1 cellular context compared by ENCODE assay signal in the genomic region with DNA sequence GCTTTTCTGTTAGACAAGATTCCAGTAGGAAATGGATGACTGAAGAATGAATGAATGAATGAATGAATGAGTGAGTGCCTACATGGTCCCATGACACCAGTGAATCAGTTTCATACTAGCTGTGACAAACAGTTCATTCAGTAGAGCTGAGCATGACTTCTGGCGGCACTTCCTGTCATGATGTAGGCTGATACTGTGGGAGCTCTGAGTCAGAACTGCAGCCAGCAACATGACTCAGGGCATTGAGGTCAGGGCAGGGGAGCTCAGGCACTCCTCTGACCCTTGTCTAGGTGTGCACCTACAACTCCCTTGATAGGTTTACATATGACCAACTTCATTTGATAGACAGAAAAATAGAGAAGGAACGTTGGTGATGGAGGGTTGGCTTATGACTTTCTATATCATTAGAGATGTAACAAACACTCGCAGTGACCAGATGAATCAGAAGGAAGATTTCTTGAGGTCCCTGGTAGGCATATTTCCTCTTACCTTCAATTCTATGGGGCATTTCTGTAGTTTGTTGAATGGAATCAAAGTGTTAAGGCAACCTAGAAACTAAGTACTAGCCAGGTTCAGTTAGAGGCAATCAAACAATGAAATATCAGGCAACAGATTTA.
TF ChIP-seq lines count a peak whose summit lies in the region.

No MANE protein-coding gene starts in this region.

TF ChIP-seq in HepG2, 621 proteins besides CTCF, POLR2A, EP300 and RAD21 (continued from another document and continues in another):
- TF ChIP-seq ATF4 (CRISPR knock-in tag; IDR thresholded peaks at IDR 0.05) (no peak; a peak in 1 of 4 replicates), ZNF34 (CRISPR knock-in tag; IDR thresholded peaks at IDR 0.05; ENCODE audit: borderline replicate concordance) (no peak), NFIB (CRISPR knock-in tag; IDR thresholded peaks at IDR 0.05; ENCODE audit: borderline replicate concordance) (no peak), PHF20 (CRISPR knock-in tag; IDR thresholded peaks at IDR 0.05) (no peak), PHF5A (CRISPR knock-in tag; IDR thresholded peaks at IDR 0.05; ENCODE audit: low read depth, unreplicated experiment) (no peak), SMC3 (IDR thresholded peaks at IDR 0.05; ENCODE audit: low read length) (peak; percentile 31; the same call in 1 of the 2 replicates), NR1H2 (CRISPR knock-in tag; IDR thresholded peaks at IDR 0.05; ENCODE audit: borderline replicate concordance, low read depth) (no peak), ZNF441 (CRISPR knock-in tag; IDR thresholded peaks at IDR 0.05; ENCODE audit: borderline replicate concordance) (no peak), ZNF850 (CRISPR knock-in tag; conservative IDR thresholded peaks at IDR 0.05) (no peak), AGO2 (optimal IDR thresholded peaks at IDR 0.05; ENCODE audit: low read depth, low read length) (no peak), MEIS1 (CRISPR knock-in tag; IDR thresholded peaks at IDR 0.05; ENCODE audit: borderline replicate concordance) (no peak), CHCHD3 (CRISPR knock-in tag; IDR thresholded peaks at IDR 0.05) (no peak), ZNF121 (CRISPR knock-in tag; IDR thresholded peaks at IDR 0.05) (no peak), AKNA (CRISPR knock-in tag; IDR thresholded peaks at IDR 0.05; ENCODE audit: borderline replicate concordance) (no peak), SAP130 (CRISPR knock-in tag; IDR thresholded peaks at IDR 0.05; ENCODE audit: low read depth) (peak; percentile 96), E2F5 (CRISPR knock-in tag; conservative IDR thresholded peaks at IDR 0.05) (no peak), GRHL1 (CRISPR knock-in tag; conservative IDR thresholded peaks at IDR 0.05) (no peak), NCOA5 (CRISPR knock-in tag; IDR thresholded peaks at IDR 0.05) (no peak), ZNF746 (CRISPR knock-in tag; IDR thresholded peaks at IDR 0.05) (no peak), CEBPZ (IDR thresholded peaks at IDR 0.05; ENCODE audit: low read length) (no peak), ZNF333 (CRISPR knock-in tag; IDR thresholded peaks at IDR 0.05; ENCODE audit: borderline replicate concordance) (no peak), TCF12 (IDR thresholded peaks at IDR 0.05) (no peak), TCF12 (CRISPR knock-in tag; IDR thresholded peaks at IDR 0.05) (no peak), RXRA (CRISPR knock-in tag; IDR thresholded peaks at IDR 0.05) (peak; percentile 89; the same call in 1 of the 2 replicates), RARG (CRISPR knock-in tag; IDR thresholded peaks at IDR 0.05; ENCODE audit: low read depth) (no peak), HNRNPLL (IDR thresholded peaks at IDR 0.05; ENCODE audit: low read depth, low read length, poor library complexity, severe bottlenecking) (no peak), KDM6A (CRISPR knock-in tag; IDR thresholded peaks at IDR 0.05; ENCODE audit: low read depth) (0 out of 2 replicates have a peak, but pooled peaks have one; percentile 12), SNRNP70 (IDR thresholded peaks at IDR 0.05; ENCODE audit: low read depth, low read length) (no peak), NAIF1 (CRISPR knock-in tag; IDR thresholded peaks at IDR 0.05; ENCODE audit: borderline replicate concordance) (no peak), ZNF251 (CRISPR knock-in tag; IDR thresholded peaks at IDR 0.05) (no peak)
- TF ChIP-seq, protein P1, sequence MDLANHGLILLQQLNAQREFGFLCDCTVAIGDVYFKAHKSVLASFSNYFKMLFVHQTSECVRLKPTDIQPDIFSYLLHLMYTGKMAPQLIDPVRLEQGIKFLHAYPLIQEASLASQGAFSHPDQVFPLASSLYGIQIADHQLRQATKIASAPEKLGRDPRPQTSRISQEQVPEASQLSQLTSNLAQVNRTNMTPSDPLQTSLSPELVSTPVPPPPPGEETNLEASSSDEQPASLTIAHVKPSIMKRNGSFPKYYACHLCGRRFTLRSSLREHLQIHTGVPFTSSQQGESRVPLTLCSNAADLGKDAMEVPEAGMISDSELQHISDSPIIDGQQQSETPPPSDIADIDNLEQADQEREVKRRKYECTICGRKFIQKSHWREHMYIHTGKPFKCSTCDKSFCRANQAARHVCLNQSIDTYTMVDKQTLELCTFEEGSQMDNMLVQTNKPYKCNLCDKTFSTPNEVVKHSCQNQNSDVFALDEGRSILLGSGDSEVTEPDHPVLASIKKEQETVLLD (CRISPR knock-in tag; IDR thresholded peaks at IDR 0.05; ENCODE audit: low read depth), result no peak
- TF ChIP-seq, protein P2, sequence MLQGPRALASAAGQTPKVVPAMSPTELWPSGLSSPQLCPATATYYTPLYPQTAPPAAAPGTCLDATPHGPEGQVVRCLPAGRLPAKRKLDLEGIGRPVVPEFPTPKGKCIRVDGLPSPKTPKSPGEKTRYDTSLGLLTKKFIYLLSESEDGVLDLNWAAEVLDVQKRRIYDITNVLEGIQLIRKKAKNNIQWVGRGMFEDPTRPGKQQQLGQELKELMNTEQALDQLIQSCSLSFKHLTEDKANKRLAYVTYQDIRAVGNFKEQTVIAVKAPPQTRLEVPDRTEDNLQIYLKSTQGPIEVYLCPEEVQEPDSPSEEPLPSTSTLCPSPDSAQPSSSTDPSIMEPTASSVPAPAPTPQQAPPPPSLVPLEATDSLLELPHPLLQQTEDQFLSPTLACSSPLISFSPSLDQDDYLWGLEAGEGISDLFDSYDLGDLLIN (CRISPR knock-in tag; IDR thresholded peaks at IDR 0.05; ENCODE audit: borderline replicate concordance), result no peak
- TF ChIP-seq, protein P3, sequence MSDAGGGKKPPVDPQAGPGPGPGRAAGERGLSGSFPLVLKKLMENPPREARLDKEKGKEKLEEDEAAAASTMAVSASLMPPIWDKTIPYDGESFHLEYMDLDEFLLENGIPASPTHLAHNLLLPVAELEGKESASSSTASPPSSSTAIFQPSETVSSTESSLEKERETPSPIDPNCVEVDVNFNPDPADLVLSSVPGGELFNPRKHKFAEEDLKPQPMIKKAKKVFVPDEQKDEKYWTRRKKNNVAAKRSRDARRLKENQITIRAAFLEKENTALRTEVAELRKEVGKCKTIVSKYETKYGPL (CRISPR knock-in tag; IDR thresholded peaks at IDR 0.05), result no peak
- TF ChIP-seq, protein P4, sequence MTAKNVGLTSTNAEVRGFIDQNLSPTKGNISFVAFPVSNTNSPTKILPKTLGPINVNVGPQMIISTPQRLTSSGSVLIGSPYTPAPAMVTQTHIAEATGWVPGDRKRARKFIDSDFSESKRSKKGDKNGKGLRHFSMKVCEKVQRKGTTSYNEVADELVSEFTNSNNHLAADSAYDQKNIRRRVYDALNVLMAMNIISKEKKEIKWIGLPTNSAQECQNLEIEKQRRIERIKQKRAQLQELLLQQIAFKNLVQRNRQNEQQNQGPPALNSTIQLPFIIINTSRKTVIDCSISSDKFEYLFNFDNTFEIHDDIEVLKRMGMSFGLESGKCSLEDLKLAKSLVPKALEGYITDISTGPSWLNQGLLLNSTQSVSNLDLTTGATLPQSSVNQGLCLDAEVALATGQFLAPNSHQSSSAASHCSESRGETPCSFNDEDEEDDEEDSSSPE (CRISPR knock-in tag; IDR thresholded peaks at IDR 0.05), result no peak
- TF ChIP-seq, protein P5, sequence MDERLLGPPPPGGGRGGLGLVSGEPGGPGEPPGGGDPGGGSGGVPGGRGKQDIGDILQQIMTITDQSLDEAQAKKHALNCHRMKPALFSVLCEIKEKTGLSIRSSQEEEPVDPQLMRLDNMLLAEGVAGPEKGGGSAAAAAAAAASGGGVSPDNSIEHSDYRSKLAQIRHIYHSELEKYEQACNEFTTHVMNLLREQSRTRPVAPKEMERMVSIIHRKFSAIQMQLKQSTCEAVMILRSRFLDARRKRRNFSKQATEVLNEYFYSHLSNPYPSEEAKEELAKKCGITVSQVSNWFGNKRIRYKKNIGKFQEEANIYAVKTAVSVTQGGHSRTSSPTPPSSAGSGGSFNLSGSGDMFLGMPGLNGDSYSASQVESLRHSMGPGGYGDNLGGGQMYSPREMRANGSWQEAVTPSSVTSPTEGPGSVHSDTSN (CRISPR knock-in tag; IDR thresholded peaks at IDR 0.05), result no peak
